Comparison of ENCODE assay signal across 1 cellular context in the genomic region with DNA sequence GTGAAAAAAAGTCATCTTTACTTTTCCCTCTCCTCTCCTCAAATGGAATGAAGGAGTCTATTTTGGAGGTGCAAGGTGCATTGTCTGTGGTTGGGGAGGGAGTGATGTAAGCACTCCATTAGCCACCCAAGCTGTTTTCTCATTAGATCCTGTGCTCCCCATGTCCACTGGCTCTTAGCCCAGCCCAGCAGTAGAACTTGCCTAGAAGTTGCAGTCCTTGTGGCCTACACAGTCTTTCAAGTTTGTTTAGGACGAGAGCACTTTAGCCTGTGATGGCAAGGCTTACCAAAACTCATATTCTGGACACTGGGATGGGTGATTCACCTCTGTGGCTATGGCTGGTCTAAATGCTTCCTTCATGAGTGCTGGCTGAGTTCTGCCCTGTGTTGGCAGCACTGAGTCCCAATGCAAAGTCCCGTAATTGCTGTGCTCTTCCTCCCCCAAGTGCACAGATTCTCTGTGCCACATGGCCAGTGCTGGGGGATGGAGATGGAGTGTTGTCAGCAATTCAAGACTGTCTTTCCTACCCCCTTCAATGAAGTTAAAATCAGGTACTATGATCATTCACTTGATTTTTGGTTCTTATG.
TF ChIP-seq lines count a peak whose summit lies in the region.

No MANE protein-coding gene starts in this region.

TF ChIP-seq in GM23338, 12 proteins besides CTCF, POLR2A, EP300 and RAD21:
- TF ChIP-seq, protein P1, sequence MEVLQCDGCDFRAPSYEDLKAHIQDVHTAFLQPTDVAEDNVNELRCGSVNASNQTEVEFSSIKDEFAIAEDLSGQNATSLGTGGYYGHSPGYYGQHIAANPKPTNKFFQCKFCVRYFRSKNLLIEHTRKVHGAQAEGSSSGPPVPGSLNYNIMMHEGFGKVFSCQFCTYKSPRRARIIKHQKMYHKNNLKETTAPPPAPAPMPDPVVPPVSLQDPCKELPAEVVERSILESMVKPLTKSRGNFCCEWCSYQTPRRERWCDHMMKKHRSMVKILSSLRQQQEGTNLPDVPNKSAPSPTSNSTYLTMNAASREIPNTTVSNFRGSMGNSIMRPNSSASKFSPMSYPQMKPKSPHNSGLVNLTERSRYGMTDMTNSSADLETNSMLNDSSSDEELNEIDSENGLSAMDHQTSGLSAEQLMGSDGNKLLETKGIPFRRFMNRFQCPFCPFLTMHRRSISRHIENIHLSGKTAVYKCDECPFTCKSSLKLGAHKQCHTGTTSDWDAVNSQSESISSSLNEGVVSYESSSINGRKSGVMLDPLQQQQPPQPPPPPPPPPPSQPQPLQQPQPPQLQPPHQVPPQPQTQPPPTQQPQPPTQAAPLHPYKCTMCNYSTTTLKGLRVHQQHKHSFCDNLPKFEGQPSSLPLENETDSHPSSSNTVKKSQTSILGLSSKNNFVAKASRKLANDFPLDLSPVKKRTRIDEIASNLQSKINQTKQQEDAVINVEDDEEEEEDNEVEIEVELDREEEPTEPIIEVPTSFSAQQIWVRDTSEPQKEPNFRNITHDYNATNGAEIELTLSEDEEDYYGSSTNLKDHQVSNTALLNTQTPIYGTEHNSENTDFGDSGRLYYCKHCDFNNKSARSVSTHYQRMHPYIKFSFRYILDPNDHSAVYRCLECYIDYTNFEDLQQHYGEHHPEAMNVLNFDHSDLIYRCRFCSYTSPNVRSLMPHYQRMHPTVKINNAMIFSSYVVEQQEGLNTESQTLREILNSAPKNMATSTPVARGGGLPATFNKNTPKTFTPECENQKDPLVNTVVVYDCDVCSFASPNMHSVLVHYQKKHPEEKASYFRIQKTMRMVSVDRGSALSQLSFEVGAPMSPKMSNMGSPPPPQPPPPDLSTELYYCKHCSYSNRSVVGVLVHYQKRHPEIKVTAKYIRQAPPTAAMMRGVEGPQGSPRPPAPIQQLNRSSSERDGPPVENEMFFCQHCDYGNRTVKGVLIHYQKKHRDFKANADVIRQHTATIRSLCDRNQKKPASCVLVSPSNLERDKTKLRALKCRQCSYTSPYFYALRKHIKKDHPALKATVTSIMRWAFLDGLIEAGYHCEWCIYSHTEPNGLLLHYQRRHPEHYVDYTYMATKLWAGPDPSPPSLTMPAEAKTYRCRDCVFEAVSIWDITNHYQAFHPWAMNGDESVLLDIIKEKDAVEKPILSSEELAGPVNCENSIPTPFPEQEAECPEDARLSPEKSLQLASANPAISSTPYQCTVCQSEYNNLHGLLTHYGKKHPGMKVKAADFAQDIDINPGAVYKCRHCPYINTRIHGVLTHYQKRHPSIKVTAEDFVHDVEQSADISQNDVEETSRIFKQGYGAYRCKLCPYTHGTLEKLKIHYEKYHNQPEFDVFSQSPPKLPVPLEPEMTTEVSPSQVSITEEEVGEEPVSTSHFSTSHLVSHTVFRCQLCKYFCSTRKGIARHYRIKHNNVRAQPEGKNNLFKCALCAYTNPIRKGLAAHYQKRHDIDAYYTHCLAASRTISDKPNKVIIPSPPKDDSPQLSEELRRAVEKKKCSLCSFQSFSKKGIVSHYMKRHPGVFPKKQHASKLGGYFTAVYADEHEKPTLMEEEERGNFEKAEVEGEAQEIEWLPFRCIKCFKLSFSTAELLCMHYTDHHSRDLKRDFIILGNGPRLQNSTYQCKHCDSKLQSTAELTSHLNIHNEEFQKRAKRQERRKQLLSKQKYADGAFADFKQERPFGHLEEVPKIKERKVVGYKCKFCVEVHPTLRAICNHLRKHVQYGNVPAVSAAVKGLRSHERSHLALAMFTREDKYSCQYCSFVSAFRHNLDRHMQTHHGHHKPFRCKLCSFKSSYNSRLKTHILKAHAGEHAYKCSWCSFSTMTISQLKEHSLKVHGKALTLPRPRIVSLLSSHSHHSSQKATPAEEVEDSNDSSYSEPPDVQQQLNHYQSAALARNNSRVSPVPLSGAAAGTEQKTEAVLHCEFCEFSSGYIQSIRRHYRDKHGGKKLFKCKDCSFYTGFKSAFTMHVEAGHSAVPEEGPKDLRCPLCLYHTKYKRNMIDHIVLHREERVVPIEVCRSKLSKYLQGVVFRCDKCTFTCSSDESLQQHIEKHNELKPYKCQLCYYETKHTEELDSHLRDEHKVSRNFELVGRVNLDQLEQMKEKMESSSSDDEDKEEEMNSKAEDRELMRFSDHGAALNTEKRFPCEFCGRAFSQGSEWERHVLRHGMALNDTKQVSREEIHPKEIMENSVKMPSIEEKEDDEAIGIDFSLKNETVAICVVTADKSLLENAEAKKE (CRISPR knock-in tag; IDR thresholded peaks at IDR 0.05) = no peak
- TF ChIP-seq NANOG (IDR thresholded peaks at IDR 0.05; ENCODE audit: borderline replicate concordance) (no peak), JUNB (IDR thresholded peaks at IDR 0.05; ENCODE audit: unreplicated experiment) (no peak), STAT1 (IDR thresholded peaks at IDR 0.05; ENCODE audit: unreplicated experiment) (no peak), CREB1 (CRISPR knock-in tag; IDR thresholded peaks at IDR 0.05; ENCODE audit: low read depth) (no peak), POLR2AphosphoS5 (IDR thresholded peaks at IDR 0.05; ENCODE audit: low read depth) (no peak), EZH2 (IDR thresholded peaks at IDR 0.05; ENCODE audit: low read depth, unreplicated experiment) (no peak)
- TF ChIP-seq, protein P2, sequence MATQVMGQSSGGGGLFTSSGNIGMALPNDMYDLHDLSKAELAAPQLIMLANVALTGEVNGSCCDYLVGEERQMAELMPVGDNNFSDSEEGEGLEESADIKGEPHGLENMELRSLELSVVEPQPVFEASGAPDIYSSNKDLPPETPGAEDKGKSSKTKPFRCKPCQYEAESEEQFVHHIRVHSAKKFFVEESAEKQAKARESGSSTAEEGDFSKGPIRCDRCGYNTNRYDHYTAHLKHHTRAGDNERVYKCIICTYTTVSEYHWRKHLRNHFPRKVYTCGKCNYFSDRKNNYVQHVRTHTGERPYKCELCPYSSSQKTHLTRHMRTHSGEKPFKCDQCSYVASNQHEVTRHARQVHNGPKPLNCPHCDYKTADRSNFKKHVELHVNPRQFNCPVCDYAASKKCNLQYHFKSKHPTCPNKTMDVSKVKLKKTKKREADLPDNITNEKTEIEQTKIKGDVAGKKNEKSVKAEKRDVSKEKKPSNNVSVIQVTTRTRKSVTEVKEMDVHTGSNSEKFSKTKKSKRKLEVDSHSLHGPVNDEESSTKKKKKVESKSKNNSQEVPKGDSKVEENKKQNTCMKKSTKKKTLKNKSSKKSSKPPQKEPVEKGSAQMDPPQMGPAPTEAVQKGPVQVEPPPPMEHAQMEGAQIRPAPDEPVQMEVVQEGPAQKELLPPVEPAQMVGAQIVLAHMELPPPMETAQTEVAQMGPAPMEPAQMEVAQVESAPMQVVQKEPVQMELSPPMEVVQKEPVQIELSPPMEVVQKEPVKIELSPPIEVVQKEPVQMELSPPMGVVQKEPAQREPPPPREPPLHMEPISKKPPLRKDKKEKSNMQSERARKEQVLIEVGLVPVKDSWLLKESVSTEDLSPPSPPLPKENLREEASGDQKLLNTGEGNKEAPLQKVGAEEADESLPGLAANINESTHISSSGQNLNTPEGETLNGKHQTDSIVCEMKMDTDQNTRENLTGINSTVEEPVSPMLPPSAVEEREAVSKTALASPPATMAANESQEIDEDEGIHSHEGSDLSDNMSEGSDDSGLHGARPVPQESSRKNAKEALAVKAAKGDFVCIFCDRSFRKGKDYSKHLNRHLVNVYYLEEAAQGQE (IDR thresholded peaks at IDR 0.05; ENCODE audit: unreplicated experiment) = no peak
